In the genomic region with DNA sequence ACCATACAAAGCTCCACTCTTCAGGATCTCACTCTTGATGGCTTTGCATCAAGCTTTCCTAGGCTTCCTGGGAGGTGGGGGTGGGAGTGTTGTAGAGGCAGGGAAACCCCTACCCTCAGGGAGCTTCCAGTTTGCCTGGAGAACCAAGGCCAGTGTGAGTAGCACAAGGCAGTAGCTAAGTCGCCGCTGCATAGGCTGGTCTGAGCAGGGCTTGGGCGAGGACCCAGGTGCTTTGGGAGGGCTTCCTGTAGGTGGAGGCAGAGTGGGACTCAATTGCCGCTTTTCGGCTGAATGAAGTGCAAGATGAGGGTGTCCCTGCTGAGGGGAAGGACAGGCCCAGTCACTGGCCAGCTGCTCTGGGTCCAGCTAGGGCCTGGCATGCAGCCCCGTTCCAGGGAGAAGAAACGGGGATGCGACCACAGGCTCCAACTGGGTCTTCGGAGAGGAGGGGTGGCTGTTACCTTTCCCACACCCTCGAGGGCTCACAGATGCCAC, we compare ENCODE assay signal across 22 cellular contexts. TPM values are rescaled to one million over a fixed set of nuclear protein-coding genes. Genes with fewer than 3 reads are reported as not detected.
"Had no signal": no experiment of that assay in that cellular context is flagged by ENCODE, and none has a peak within 500 bp of the region (broad histone marks: within the 10 kb centered on the region; RNA-seq: fewer than 3 reads in every experiment).

No MANE protein-coding gene starts in this region.

- DNase-seq: activated naive CD4-positive, alpha-beta T cell treated with anti-CD3 and anti-CD28 coated beads, Interleukin-2, amount 50 U/mL, for 16 hours; activated T-cell treated with anti-CD3 and anti-CD28 coated beads for 4 hours; left colon; naive thymus-derived CD8-positive, alpha-beta T cell; stimulated activated naive CD8-positive, alpha-beta T cell treated with anti-CD3 and anti-CD28 coated beads, Interleukin-15, amount 100 ng/mL, for 72 hours had no signal

- H3K27ac ChIP-seq: heart left ventricle, neutrophil, right atrium auricular region had no signal

- H3K36me3 ChIP-seq: heart left ventricle, neutrophil, right atrium auricular region had no signal

- H3K4me3 ChIP-seq: heart left ventricle, right atrium auricular region, skin epidermis had no signal

- H3K27me3 ChIP-seq: heart left ventricle, right atrium auricular region had no signal

- FAIRE-seq: astrocyte, bronchial epithelial cell, frontal cortex had no signal

- ATAC-seq: activated CD4-positive, CD25-positive, alpha-beta regulatory T cell treated with anti-CD3 and anti-CD28 coated beads, Interleukin-2, amount 50 U/mL, for 24 hours; heart left ventricle; left colon; naive thymus-derived CD8-positive, alpha-beta T cell; stimulated activated naive CD8-positive, alpha-beta T cell treated with anti-CD3 and anti-CD28 coated beads, Interleukin-15, amount 100 ng/mL, for 72 hours had no signal

- H3K9me3 ChIP-seq: heart left ventricle, neutrophil, right atrium auricular region had no signal

RNA-seq across cellular contexts. Expression of a gene that starts 3.9 kb away (rescaled TPM):
- total RNA-seq: bronchial epithelial cell, chondrocyte, epithelial cell of proximal tubule, lung microvascular endothelial cell, progenitor cell of endocrine pancreas, temporal lobe had no signal

RNA-seq across cellular contexts. Expression of a gene that starts 9.6 kb away (rescaled TPM):
- total RNA-seq: activated CD8-positive, alpha-beta memory T cell treated with anti-CD3 and anti-CD28 coated beads for 36 hours; astrocyte; bronchial epithelial cell; chondrocyte; dermis blood vessel endothelial cell; epithelial cell of proximal tubule; frontal cortex; heart left ventricle; left colon; lung microvascular endothelial cell; mononuclear cell; naive thymus-derived CD8-positive, alpha-beta T cell; progenitor cell of endocrine pancreas; right atrium auricular region; temporal lobe had no signal
- polyA plus RNA-seq: adipose tissue; heart left ventricle; naive thymus-derived CD8-positive, alpha-beta T cell had no signal

RNA-seq across cellular contexts. Expression of a gene that starts 17.2 kb away (rescaled TPM):
- total RNA-seq: activated CD8-positive, alpha-beta memory T cell treated with anti-CD3 and anti-CD28 coated beads for 36 hours; astrocyte; bronchial epithelial cell; chondrocyte; dermis blood vessel endothelial cell; epithelial cell of proximal tubule; frontal cortex; heart left ventricle; left colon; lung microvascular endothelial cell; mononuclear cell; naive thymus-derived CD8-positive, alpha-beta T cell; progenitor cell of endocrine pancreas; right atrium auricular region; temporal lobe had no signal
- polyA plus RNA-seq: adipose tissue; heart left ventricle; naive thymus-derived CD8-positive, alpha-beta T cell had no signal

RNA-seq across cellular contexts. Expression of a gene that starts 31.8 kb away (rescaled TPM):
- total RNA-seq: activated CD8-positive, alpha-beta memory T cell treated with anti-CD3 and anti-CD28 coated beads for 36 hours; bronchial epithelial cell; chondrocyte; dermis blood vessel endothelial cell; epithelial cell of proximal tubule; frontal cortex; heart left ventricle; left colon; lung microvascular endothelial cell; mononuclear cell; naive thymus-derived CD8-positive, alpha-beta T cell; progenitor cell of endocrine pancreas; right atrium auricular region; temporal lobe had no signal
- polyA plus RNA-seq: adipose tissue; heart left ventricle; naive thymus-derived CD8-positive, alpha-beta T cell had no signal

RNA-seq across cellular contexts. Expression of a gene that starts 44.5 kb away (rescaled TPM):
- total RNA-seq: chondrocyte, epithelial cell of proximal tubule, frontal cortex, lung microvascular endothelial cell had no signal
- polyA plus RNA-seq: naive thymus-derived CD8-positive, alpha-beta T cell had no signal
